In genomic region chr4:137960371-137961050, GRCh38 we compare ENCODE assay signal across 15 cellular contexts.
DNase-seq lines count a peak whose midpoint lies in the region; ATAC-seq, FAIRE-seq and TF ChIP-seq lines count a peak whose summit lies in the region.
"Had no signal": no experiment of that assay in that cellular context is flagged by ENCODE, and none has a peak within 500 bp of the region (broad histone marks: within the 10 kb centered on the region; RNA-seq: fewer than 3 reads in every experiment).

No MANE protein-coding gene starts in this region.

- no peaks in the 10 kb centered on the region for H3K79me2 ChIP-seq in H1 (ENCODE audit: control insufficient read depth in 1 of 2, insufficient read depth in 2 of 2, low read length in 2 of 2)

- H4K91ac ChIP-seq in H1 (replicated peaks; ENCODE audit: insufficient read length, low read length), result no peak overlapping the region
- H4K91ac ChIP-seq in mesenchymal stem cell (ENCODE audit: low read length), result no peak overlapping the region

- H3K9ac ChIP-seq in H1 (replicated peaks in 1 of 4; ENCODE audit: extremely low read depth in 1 of 4, low read depth in 3 of 4, low read length in 3 of 4) (no peak overlapping the region), mesenchymal stem cell (ENCODE audit: low read length) (peak overlapping the region; percentile 36)

- no peak for TF ChIP-seq EP300 in H1 (IDR thresholded peaks at IDR 0.05; ENCODE audit: borderline replicate concordance in 1 of 2, low read depth in 2 of 2, low read length in 2 of 2)

- peak; percentile 32 for DNase-seq in AG09319 (ENCODE audit: extremely low read depth, low read depth)
- peak; percentile 43 for DNase-seq in NCI-H69 (lab: John Stamatoyannopoulos, UW)
- no peak for DNase-seq in H1 (ENCODE audit: low read depth in 1 of 2, low spot score in 2 of 2)
- DNase-seq in mesenchymal stem cell, result peak; percentile 90
- no peak for DNase-seq in right atrium auricular region (ENCODE audit: low spot score)
- DNase-seq in posterior cingulate gyrus, result no peak
- no peak for DNase-seq in activated CD8-positive, alpha-beta memory T cell treated with anti-CD3 and anti-CD28 coated beads, Interleukin-2, amount 10 ng/mL, durations not matched to agents 7 days and 5 days
- DNase-seq in HUDEP-2 (lab: John Stamatoyannopoulos, UW; ENCODE audit: unreplicated experiment in 76 of 76), result no peak
- DNase-seq: activated CD4-positive, CD25-positive, alpha-beta regulatory T cell treated with anti-CD3 and anti-CD28 coated beads, Interleukin-2, amount 50 U/mL, for 72 hours; activated T-cell treated with anti-CD3 and anti-CD28 coated beads, Interleukin-2, amount 50 U/mL, for 48 hours; erythroblast; kidney; naive thymus-derived CD8-positive, alpha-beta T cell; NCI-H1694 had no signal

- H3K36me3 Mint-ChIP-seq in activated CD8-positive, alpha-beta memory T cell treated with anti-CD3 and anti-CD28 coated beads, Interleukin-2, amount 10 ng/mL, durations not matched to agents 7 days and 5 days, result no peaks in the 10 kb centered on the region
- H3K36me3 Mint-ChIP-seq: naive thymus-derived CD8-positive, alpha-beta T cell had no signal

- no peak overlapping the region for H2AK5ac ChIP-seq in H1 (ENCODE audit: low read depth, low read length)
- H2AK5ac ChIP-seq in mesenchymal stem cell (ENCODE audit: low read length, severe bottlenecking), result no peak overlapping the region

- H3K36me3 ChIP-seq in H1 (ENCODE audit: control insufficient read depth in 2 of 4, insufficient read depth in 4 of 4, low read length in 3 of 4) (no peaks in the 10 kb centered on the region), mesenchymal stem cell (ENCODE audit: control insufficient read depth in 1 of 2, insufficient read depth in 2 of 2, low read depth in 1 of 2, low read length in 2 of 2) (no peaks in the 10 kb centered on the region), right atrium auricular region (no peaks in the 10 kb centered on the region)

- H2BK120ac ChIP-seq in H1 (replicated peaks; ENCODE audit: low read depth, low read length) (no peak overlapping the region), mesenchymal stem cell (ENCODE audit: low read depth, low read length) (no peak overlapping the region)

- H3K56ac ChIP-seq in H1 (replicated peaks; ENCODE audit: insufficient read length, low read depth, low read length), result no peak overlapping the region

- H3K18ac ChIP-seq in H1 (ENCODE audit: extremely low read depth, low read length) (no peak overlapping the region), mesenchymal stem cell (ENCODE audit: low read depth in 1 of 2, low read length in 2 of 2) (no peak overlapping the region)

- CTCF ChIA-PET in H1 (lab: Charles Lee; ENCODE audit: partially characterized antibody), result interaction anchor here (0.7 to 1.4 kb wide), 2 partner anchors 11 to 226 kb away, joined by 3 to 4 read pairs; no protein-coding TSS in a partner anchor
- CTCF ChIA-PET in activated CD8-positive, alpha-beta memory T cell treated with anti-CD3 and anti-CD28 coated beads, Interleukin-2, amount 10 ng/mL, durations not matched to agents 7 days and 5 days (lab: Charles Lee), result no interaction called here

- H3K4me3 ChIP-seq in H1 (ENCODE audit: extremely low read depth in 1 of 4, insufficient read depth in 2 of 4, low read depth in 3 of 4, low read length in 4 of 4) (no peak overlapping the region), mesenchymal stem cell (ENCODE audit: insufficient read depth in 1 of 2, low read depth in 1 of 2, low read length in 2 of 2) (peak overlapping the region in 1 of 2 experiments; percentile 20), right atrium auricular region (no peak overlapping the region)
- H3K4me3 ChIP-seq: K562 had no signal

- no peaks in the 10 kb centered on the region for H3K9me3 ChIP-seq in H1 (ENCODE audit: insufficient read depth in 2 of 2, low read depth in 1 of 2, low read length in 1 of 2)
- H3K9me3 ChIP-seq in mesenchymal stem cell (ENCODE audit: control insufficient read depth, low read length), result no peaks in the 10 kb centered on the region
- no peaks in the 10 kb centered on the region for H3K9me3 ChIP-seq in right atrium auricular region

- no peak for FAIRE-seq in H1 (lab: Jason Lieb, UNC)
- FAIRE-seq: K562 had no signal

- H2BK15ac ChIP-seq in H1 (ENCODE audit: low read length) (no peak overlapping the region), mesenchymal stem cell (ENCODE audit: low read depth, poor library complexity, severe bottlenecking) (no peak overlapping the region)

- 92% methylated on average over 3 of the region's 3 CpGs; no CpG with 5 or more reads in 1 of the 2 experiments for WGBS in H1 (ENCODE audit: extremely low coverage in 1 of 2, insufficient coverage in 1 of 2, insufficient read length in 1 of 2, insufficient replicate concordance in 2 of 2, low coverage in 1 of 2, low lambda C conversion rate in 2 of 2, missing lambda C conversion rate in 1 of 2), 2 experiments
- 2% methylated on average over 3 of the region's 3 CpGs for WGBS in mesenchymal stem cell

- ATAC-seq in activated CD8-positive, alpha-beta memory T cell treated with anti-CD3 and anti-CD28 coated beads, Interleukin-2, amount 10 ng/mL, durations not matched to agents 7 days and 5 days, result no peak
- ATAC-seq: K562; naive thymus-derived CD8-positive, alpha-beta T cell had no signal

- TF ChIP-seq RAD21 in H1 (IDR thresholded peaks at IDR 0.05 in 1 of 2, conservative IDR thresholded peaks at IDR 0.05 in 1 of 2; ENCODE audit: low read depth in 2 of 2, low read length in 2 of 2), result no peak

- TF ChIP-seq CTCF in AG09319 (IDR thresholded peaks at IDR 0.05; ENCODE audit: low read depth, low read length) (no peak), H1 (IDR thresholded peaks at IDR 0.05; ENCODE audit: control extremely low read depth in 1 of 3, insufficient read depth in 1 of 3, low read depth in 1 of 3, low read length in 3 of 3) (no peak), right atrium auricular region (IDR thresholded peaks at IDR 0.05) (no peak)

- H2AFZ ChIP-seq in H1 (ENCODE audit: low read length) (0 out of 2 replicates have a peak overlapping the region, but pooled peaks have one; percentile 47), mesenchymal stem cell (ENCODE audit: low read depth, low read length) (no peak overlapping the region)

- H3K27me3 ChIP-seq in H1 (replicated peaks in 1 of 4; ENCODE audit: control insufficient read depth in 3 of 4, extremely low read depth in 1 of 4, insufficient read depth in 3 of 4, low read length in 3 of 4) (no peaks in the 10 kb centered on the region), mesenchymal stem cell (ENCODE audit: control insufficient read depth in 1 of 2, insufficient read depth in 1 of 2, low read length in 2 of 2) (no peaks in the 10 kb centered on the region), right atrium auricular region (no peaks in the 10 kb centered on the region)

- no peak overlapping the region for H3K4me2 ChIP-seq in H1 (ENCODE audit: insufficient read depth in 1 of 2, low read depth in 2 of 2, low read length in 2 of 2)
- H3K4me2 ChIP-seq in mesenchymal stem cell (ENCODE audit: low read length, poor library complexity, severe bottlenecking), result no peak overlapping the region

- no peak overlapping the region for H3K23ac ChIP-seq in H1 (ENCODE audit: insufficient read length)
- no peak overlapping the region for H3K23ac ChIP-seq in mesenchymal stem cell (ENCODE audit: low read length in 2 of 2)

- H4K8ac ChIP-seq in H1 (ENCODE audit: extremely low read depth, insufficient read depth, low read length) (no peak overlapping the region), mesenchymal stem cell (ENCODE audit: low read length) (no peak overlapping the region)

- peaks cover 2% of the 10 kb centered on the region for H3K9me3 Mint-ChIP-seq in activated CD8-positive, alpha-beta memory T cell treated with anti-CD3 and anti-CD28 coated beads, Interleukin-2, amount 10 ng/mL, durations not matched to agents 7 days and 5 days (ENCODE audit: low read depth)

- H4K5ac ChIP-seq in H1 (ENCODE audit: insufficient read length, low read depth, low read length), result no peak overlapping the region

- H2BK12ac ChIP-seq in H1 (ENCODE audit: low read depth, low read length) (no peak overlapping the region), mesenchymal stem cell (ENCODE audit: low read length in 2 of 2) (no peak overlapping the region)

- TF ChIP-seq POLR2A in H1 (IDR thresholded peaks at IDR 0.05; ENCODE audit: control extremely low read depth in 1 of 2, low read depth in 2 of 2, low read length in 2 of 2), result no peak

- no peaks in the 10 kb centered on the region for H3K4me1 Mint-ChIP-seq in activated CD8-positive, alpha-beta memory T cell treated with anti-CD3 and anti-CD28 coated beads, Interleukin-2, amount 10 ng/mL, durations not matched to agents 7 days and 5 days
- H3K4me1 Mint-ChIP-seq: naive thymus-derived CD8-positive, alpha-beta T cell had no signal

- intact Hi-C loops in posterior cingulate gyrus (cut with DNase I), result no loop called here

- H3K27ac ChIP-seq in H1 (ENCODE audit: low read depth, low read length), result no peak overlapping the region
- H3K27ac ChIP-seq in mesenchymal stem cell (ENCODE audit: low read length, poor library complexity, severe bottlenecking), result peak overlapping the region; percentile 53
- H3K27ac ChIP-seq in right atrium auricular region, result no peak overlapping the region

- no peak overlapping the region for H3K4me3 Mint-ChIP-seq in activated CD8-positive, alpha-beta memory T cell treated with anti-CD3 and anti-CD28 coated beads, Interleukin-2, amount 10 ng/mL, durations not matched to agents 7 days and 5 days
- H3K4me3 Mint-ChIP-seq: naive thymus-derived CD8-positive, alpha-beta T cell had no signal

- H3K4ac ChIP-seq in H1 (replicated peaks; ENCODE audit: insufficient read length, low read depth, low read length) (no peak overlapping the region), mesenchymal stem cell (ENCODE audit: low read depth in 1 of 2, low read length in 2 of 2) (no peak overlapping the region)

- H2BK5ac ChIP-seq in H1 (ENCODE audit: low read depth, low read length), result no peak overlapping the region
- H2BK5ac ChIP-seq in mesenchymal stem cell (ENCODE audit: low read depth, low read length, poor library complexity, severe bottlenecking), result no peak overlapping the region

- no peaks in the 10 kb centered on the region; the same call in 1 of the 2 replicates for H3K23me2 ChIP-seq in H1 (ENCODE audit: low read depth, low read length)

- no peak overlapping the region for H3K14ac ChIP-seq in H1 (ENCODE audit: insufficient read length)
- H3K14ac ChIP-seq in mesenchymal stem cell (ENCODE audit: low read length in 2 of 2), result no peak overlapping the region

- H3K4me1 ChIP-seq in H1 (replicated peaks in 1 of 4; ENCODE audit: control insufficient read depth in 3 of 4, insufficient read depth in 4 of 4, low read length in 3 of 4) (no peaks in the 10 kb centered on the region), mesenchymal stem cell (ENCODE audit: control insufficient read depth, insufficient read depth, low read depth, low read length) (no peaks in the 10 kb centered on the region), right atrium auricular region (no peaks in the 10 kb centered on the region)

- no peak overlapping the region for H3K27ac Mint-ChIP-seq in activated CD8-positive, alpha-beta memory T cell treated with anti-CD3 and anti-CD28 coated beads, Interleukin-2, amount 10 ng/mL, durations not matched to agents 7 days and 5 days
- H3K27ac Mint-ChIP-seq: naive thymus-derived CD8-positive, alpha-beta T cell had no signal

- H3K79me1 ChIP-seq in H1 (ENCODE audit: low read depth, low read length), result no peaks in the 10 kb centered on the region
- H3K79me1 ChIP-seq in mesenchymal stem cell (replicated peaks; ENCODE audit: low read length, poor library complexity, severe bottlenecking), result no peaks in the 10 kb centered on the region

- H4K20me1 ChIP-seq in H1 (replicated peaks in 1 of 2; ENCODE audit: control insufficient read depth in 1 of 2, insufficient read depth in 2 of 2, low read length in 2 of 2), result no peaks in the 10 kb centered on the region

- no peaks in the 10 kb centered on the region for H3K27me3 Mint-ChIP-seq in activated CD8-positive, alpha-beta memory T cell treated with anti-CD3 and anti-CD28 coated beads, Interleukin-2, amount 10 ng/mL, durations not matched to agents 7 days and 5 days
- H3K27me3 Mint-ChIP-seq: naive thymus-derived CD8-positive, alpha-beta T cell had no signal

- no peak overlapping the region for H2BK20ac ChIP-seq in H1 (ENCODE audit: low read length)

- POLR2A ChIA-PET in H1 (lab: Charles Lee; ENCODE audit: partially characterized antibody), result no interaction called here

Comparison
In these comparisons a context has a peak if more than half of its experiments do, and no peak if none do; other contexts are left out.
1. DNase-seq: peak in AG09319 (single experiment), NCI-H69 (single experiment) and mesenchymal stem cell (single experiment); none in H1 (0 of 2), right atrium auricular region (single experiment), posterior cingulate gyrus (0 of 10), activated CD8-positive, alpha-beta memory T cell treated with anti-CD3 and anti-CD28 coated beads, Interleukin-2, amount 10 ng/mL, durations not matched to agents 7 days and 5 days (single experiment) and HUDEP-2 (0 of 76).